12 cellular contexts compared by ENCODE assay signal in the genomic region with DNA sequence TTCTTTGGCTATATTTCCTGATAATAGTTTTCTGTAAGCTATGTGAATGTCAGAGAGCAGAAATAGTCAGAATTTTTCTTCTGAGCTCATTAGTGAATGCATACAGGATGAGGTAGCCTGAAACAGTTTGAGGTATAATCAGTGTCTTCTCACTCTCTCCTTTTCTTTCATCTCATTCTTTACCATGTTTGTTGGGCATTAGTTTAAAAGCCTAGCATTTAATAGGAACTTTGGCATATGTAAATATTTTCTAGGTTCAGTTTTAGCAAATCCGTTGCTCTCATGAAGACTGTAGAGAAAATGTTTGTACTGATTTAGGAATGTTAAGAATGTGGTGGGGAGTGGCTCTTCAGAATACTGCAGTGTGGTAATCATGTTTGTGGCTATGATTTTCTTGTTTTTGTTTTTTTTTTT.
DNase-seq lines count a peak whose midpoint lies in the region; ATAC-seq, FAIRE-seq and TF ChIP-seq lines count a peak whose summit lies in the region.
"Had no signal": no experiment of that assay in that cellular context is flagged by ENCODE, and none has a peak within 500 bp of the region (broad histone marks: within the 10 kb centered on the region; RNA-seq: fewer than 3 reads in every experiment).

No MANE protein-coding gene starts in this region.

- H2AK5ac ChIP-seq in IMR-90 (ENCODE audit: low read depth, low read length) = no peak overlapping the region

- peak overlapping the region; percentile 54; the same call in 1 of the 2 replicates for H3K23ac ChIP-seq in IMR-90 (ENCODE audit: low read depth, low read length)

- H3K18ac ChIP-seq in IMR-90 (ENCODE audit: low read depth, low read length) = peak overlapping the region; percentile 91

- POLR2A ChIA-PET in A673 (lab: Charles Lee; ENCODE audit: low non-redundant PET) (no interaction called here), IMR-90 (lab: Charles Lee; ENCODE audit: unreplicated experiment) (no interaction called here), HepG2 (lab: Yijun Ruan, JAX) (no interaction called here)

- TF ChIP-seq RAD21 in IMR-90 (IDR thresholded peaks at IDR 0.05; ENCODE audit: low read length) = no peak
- no peak for TF ChIP-seq RAD21 in HepG2 (CRISPR knock-in tag; IDR thresholded peaks at IDR 0.05)

- CTCF ChIA-PET in A673 (lab: Charles Lee) = no interaction called here
- CTCF ChIA-PET in IMR-90 (lab: Yijun Ruan, JAX) = interaction anchor here (1.2 kb wide), 1 partner anchor 9 kb away, joined by 4 read pairs; no protein-coding TSS in a partner anchor
- CTCF ChIA-PET in HepG2 (lab: Yijun Ruan, JAX; ENCODE audit: low intra/inter-chr PET ratio, low total read pairs) = no interaction called here

- H2BK120ac ChIP-seq in IMR-90 (ENCODE audit: low read depth, low read length) = peak overlapping the region; percentile 79

- H4K20me1 ChIP-seq in IMR-90 (ENCODE audit: insufficient read depth, low read length) (no peaks in the 10 kb centered on the region), HepG2 (ENCODE audit: insufficient read depth, low read length) (no peaks in the 10 kb centered on the region)

- BruUV-seq in A673 (replicated peaks; lab: Mats Ljungman, UMichigan) = no TSS peak
- no TSS peak for BruUV-seq in IMR-90 (replicated peaks; lab: Mats Ljungman, UMichigan)
- no TSS peak for BruUV-seq in HepG2 (replicated peaks; lab: Mats Ljungman, UMichigan)

- no peaks in the 10 kb centered on the region for H3K4me1 Mint-ChIP-seq in T-helper 17 cell

- peaks cover 6% of the 10 kb centered on the region for H3K27me3 Mint-ChIP-seq in T-helper 17 cell

- no peak overlapping the region for H2AFZ ChIP-seq in IMR-90 (replicated peaks; ENCODE audit: low read length, poor library complexity)
- H2AFZ ChIP-seq in HepG2 (ENCODE audit: low read length) = no peak overlapping the region

- no peaks in the 10 kb centered on the region for H3K4me1 ChIP-seq in A673 (ENCODE audit: insufficient read depth, low read length, poor library complexity, severe bottlenecking)
- H3K4me1 ChIP-seq in IMR-90 (ENCODE audit: control insufficient read depth, insufficient read depth, low read length) = peaks cover 10% of the 10 kb centered on the region
- H3K4me1 ChIP-seq in HepG2 (ENCODE audit: insufficient read depth, low read length) = peaks cover 32% of the 10 kb centered on the region
- H3K4me1 ChIP-seq: uterus had no signal

- no peaks in the 10 kb centered on the region for H3K36me3 ChIP-seq in A673 (ENCODE audit: insufficient read depth, low read length, poor library complexity, severe bottlenecking)
- no peaks in the 10 kb centered on the region for H3K36me3 ChIP-seq in IMR-90 (ENCODE audit: control insufficient read depth, insufficient read depth, low read length)
- H3K36me3 ChIP-seq in HepG2 (replicated peaks in 1 of 2; ENCODE audit: control insufficient read depth in 1 of 2, insufficient read depth in 2 of 2, low read length in 2 of 2) = no peaks in the 10 kb centered on the region
- H3K36me3 ChIP-seq: uterus had no signal

- H3K4me3 Mint-ChIP-seq in T-helper 17 cell = no peak overlapping the region

- no CpG with 5 or more reads among the region's 1 CpG for WGBS in IMR-90 (ENCODE audit: extremely low coverage in 2 of 2, insufficient read length in 1 of 2), 2 experiments
- 4% methylated on average over 1 of the region's 1 CpG for WGBS in HepG2 (ENCODE audit: low lambda C conversion rate)

- no peak for FAIRE-seq in HepG2 (lab: Jason Lieb, UNC)

- no peak overlapping the region for H2BK15ac ChIP-seq in IMR-90 (ENCODE audit: low read depth, low read length)

- H3K27ac ChIP-seq in A673 (ENCODE audit: low read depth, low read length, poor library complexity, severe bottlenecking) = no peak overlapping the region
- H3K27ac ChIP-seq in IMR-90 (ENCODE audit: insufficient read depth, low read length) = peak overlapping the region; percentile 57; the same call in 1 of the 2 replicates
- no peak overlapping the region for H3K27ac ChIP-seq in HepG2 (ENCODE audit: extremely low read length, insufficient read depth, low read length)
- H3K27ac ChIP-seq: uterus had no signal

- H3K4me3 ChIP-seq in A673 (ENCODE audit: low read depth, low read length, poor library complexity, severe bottlenecking) = no peak overlapping the region
- H3K4me3 ChIP-seq in IMR-90 (ENCODE audit: insufficient read depth, low read depth, low read length) = no peak overlapping the region
- H3K4me3 ChIP-seq in HepG2 (replicated peaks in 1 of 3; ENCODE audit: insufficient read depth in 1 of 3, low read depth in 2 of 3, low read length in 3 of 3) = no peak overlapping the region
- H3K4me3 ChIP-seq: uterus had no signal

- dilution Hi-C loops in IMR-90 (cut with HindIII; ENCODE audit: low sequenced_read_pairs, unreplicated experiment) = no loop called here

- H3K9me1 ChIP-seq in IMR-90 (ENCODE audit: insufficient read depth, low read length) = peaks cover 3% of the 10 kb centered on the region; the same call in 1 of the 2 replicates

- intact Hi-C loops in A673 (cut with micrococcal nuclease; ENCODE audit: unreplicated experiment) = no loop called here
- intact Hi-C loops in IMR-90 (cut with micrococcal nuclease) = no loop called here
- intact Hi-C loops in HepG2 (cut with micrococcal nuclease; ENCODE audit: unreplicated experiment) = no loop called here

- peak overlapping the region; percentile 96 for H2BK5ac ChIP-seq in IMR-90 (ENCODE audit: low read depth, low read length, poor library complexity, severe bottlenecking)

- H3K4me2 ChIP-seq in IMR-90 (ENCODE audit: low read depth, low read length) (peak overlapping the region; percentile 78; the same call in 1 of the 2 replicates), HepG2 (ENCODE audit: low read depth, low read length) (no peak overlapping the region)

- DNase-seq in A673 (ENCODE audit: low spot score) (peak; percentile 12), IMR-90 (peak; percentile 55), dedifferentiated amniotic fluid mesenchymal stem cell (ENCODE audit: extremely low spot score) (peak; percentile 67), HepG2 (ENCODE audit: low spot score) (peak; percentile 60), ureter (ENCODE audit: low spot score) (no peak), SKM-1 treated with dmso at 0.1 percent for 144 hours (lab: John Stamatoyannopoulos, UW; ENCODE audit: unreplicated experiment) (no peak), T-helper 17 cell (no peak)
- DNase-seq: AML-193, NCI-H446 treated with DMSO at 0.1 percent for 48 hours, occipital lobe, uterus had no signal

- TF ChIP-seq CTCF in A673 (conservative IDR thresholded peaks at IDR 0.05; ENCODE audit: low read depth, low read length) = no peak
- no peak for TF ChIP-seq CTCF in IMR-90 (conservative IDR thresholded peaks at IDR 0.05; ENCODE audit: low read depth, low read length)
- TF ChIP-seq CTCF in HepG2 (CRISPR knock-in tag; IDR thresholded peaks at IDR 0.05) = no peak

- H3K9ac ChIP-seq in IMR-90 (ENCODE audit: low read depth, low read length) (peak overlapping the region; percentile 62; the same call in 1 of the 2 replicates), HepG2 (ENCODE audit: insufficient read depth, low read depth, low read length) (no peak overlapping the region)

- H3K79me1 ChIP-seq in IMR-90 (ENCODE audit: low read depth in 1 of 2, low read length in 2 of 2) = peaks cover 17 to 51% of the 10 kb centered on the region in 2 experiments; a peak in 3 of 4 replicates

- peak overlapping the region; percentile 58; the same call in 1 of the 2 replicates for H3K14ac ChIP-seq in IMR-90 (replicated peaks; ENCODE audit: low read depth, low read length)

- no peaks in the 10 kb centered on the region for H3K36me3 Mint-ChIP-seq in T-helper 17 cell (ENCODE audit: low read depth)

- H3K27me3 ChIP-seq in A673 (replicated peaks; ENCODE audit: insufficient read depth, low read depth, low read length, poor library complexity) = no peaks in the 10 kb centered on the region
- H3K27me3 ChIP-seq in IMR-90 (ENCODE audit: control insufficient read depth, insufficient read depth, low read length) = no peaks in the 10 kb centered on the region
- no peaks in the 10 kb centered on the region for H3K27me3 ChIP-seq in HepG2 (ENCODE audit: control insufficient read depth in 1 of 2, insufficient read depth in 2 of 2, low read length in 2 of 2)
- H3K27me3 ChIP-seq: uterus had no signal

- no peaks in the 10 kb centered on the region for H3K79me2 ChIP-seq in HepG2 (ENCODE audit: insufficient read depth, low read length)

- peak; percentile 81 for ATAC-seq in IMR-90 (ENCODE audit: low read depth)
- ATAC-seq in HepG2 = peak; percentile 80
- ATAC-seq in GM21786 (IDR thresholded peaks at IDR 0.05; ENCODE audit: unreplicated experiment) = no peak
- ATAC-seq in T-helper 17 cell = no peak

- no peak overlapping the region for H4K91ac ChIP-seq in IMR-90 (ENCODE audit: insufficient read depth, low read depth, low read length)

- TF ChIP-seq POLR2A in IMR-90 (IDR thresholded peaks at IDR 0.05; ENCODE audit: low read depth, low read length) (no peak), HepG2 (IDR thresholded peaks at IDR 0.05; ENCODE audit: insufficient read depth in 1 of 2, low read depth in 2 of 2, low read length in 2 of 2) (no peak)

- peak overlapping the region; percentile 57; the same call in 1 of the 2 replicates for H2BK20ac ChIP-seq in IMR-90 (ENCODE audit: low read depth, low read length)

- H2AK9ac ChIP-seq in IMR-90 (replicated peaks; ENCODE audit: low read depth, low read length, poor library complexity) = no peak overlapping the region

- H4K5ac ChIP-seq in IMR-90 (ENCODE audit: low read depth, low read length) = peak overlapping the region; percentile 15

- peak overlapping the region; percentile 65; the same call in 1 of the 2 replicates for H3K56ac ChIP-seq in IMR-90 (ENCODE audit: extremely low read depth, insufficient read depth, low read length)

- H3K9me3 ChIP-seq in A673 (ENCODE audit: low read depth, low read length, poor library complexity, severe bottlenecking) (no peaks in the 10 kb centered on the region), IMR-90 (ENCODE audit: control insufficient read depth, insufficient read depth, low read length) (no peaks in the 10 kb centered on the region), HepG2 (ENCODE audit: low read length) (peaks cover 67% of the 10 kb centered on the region), T-helper 17 cell (ENCODE audit: control insufficient read depth, low read length, poor library complexity, severe bottlenecking) (no peaks in the 10 kb centered on the region)
- H3K9me3 ChIP-seq: uterus had no signal

- no peak overlapping the region for H3K27ac Mint-ChIP-seq in T-helper 17 cell

- peak overlapping the region; percentile 75 for H3K4ac ChIP-seq in IMR-90 (ENCODE audit: low read depth, low read length)

- in situ Hi-C loops in IMR-90 (cut with MboI; ENCODE audit: low sequenced_read_pairs) = no loop called here
- in situ Hi-C loops in HepG2 (cut with HindIII; ENCODE audit: extremely low pct_ligation_motif_present, low pct_unique_long_range_greater_than_20kb) = no loop called here

- H4K8ac ChIP-seq in IMR-90 (ENCODE audit: low read depth in 2 of 2, low read length in 2 of 2) = peak overlapping the region in 1 of 2 experiments; percentile 67; a peak in 3 of 4 replicates

- TF ChIP-seq EP300 in HepG2 (IDR thresholded peaks at IDR 0.05; ENCODE audit: low read depth in 2 of 2, low read length in 2 of 2) (no peak), HepG2 (CRISPR knock-in tag; IDR thresholded peaks at IDR 0.05; ENCODE audit: borderline replicate concordance) (no peak)

TF ChIP-seq in IMR-90, 13 proteins besides CTCF, POLR2A, EP300 and RAD21 (continues in another document):
- no peak for TF ChIP-seq RCOR1 (IDR thresholded peaks at IDR 0.05; ENCODE audit: insufficient replicate concordance, low read length)

Comparison
In these comparisons a context has a peak if more than half of its experiments do, and no peak if none do; other contexts are left out.
1. DNase-seq: peak in A673 (single experiment), IMR-90 (single experiment), dedifferentiated amniotic fluid mesenchymal stem cell (single experiment) and HepG2 (single experiment); none in ureter (single experiment), SKM-1 treated with dmso at 0.1 percent for 144 hours (single experiment) and T-helper 17 cell (0 of 3).
2. ATAC-seq: peak in IMR-90 (single experiment) and HepG2 (single experiment); none in GM21786 (single experiment) and T-helper 17 cell (single experiment).